Comparison of ENCODE assay signal across 9 cellular contexts in genomic region chr10:81876253-81876731, GRCh38. TPM values are rescaled to one million over a fixed set of nuclear protein-coding genes. Genes with fewer than 3 reads are reported as not detected.
DNase-seq lines count a peak whose midpoint lies in the region; ATAC-seq, FAIRE-seq and TF ChIP-seq lines count a peak whose summit lies in the region.
"Had no signal": no experiment of that assay in that cellular context is flagged by ENCODE, and none has a peak within 500 bp of the region (broad histone marks: within the 10 kb centered on the region; RNA-seq: fewer than 3 reads in every experiment).

No MANE protein-coding gene starts in this region.

- in situ Hi-C loops in GM23248 (cut with MboI): no loop called here

- no peak for ATAC-seq in heart right ventricle
- ATAC-seq in stimulated activated effector memory CD8-positive, alpha-beta T cell treated with anti-CD3 and anti-CD28 coated beads, Interleukin-12 subunit alpha, Interleukin-12 subunit beta, amount 100 ng/mL, for 72 hours: no peak

- no peak overlapping the region for H4K5ac ChIP-seq in mesendoderm (ENCODE audit: low read length)

- H3K27ac Mint-ChIP-seq in chondrocyte (ENCODE audit: unreplicated experiment): no peak overlapping the region
- no peak overlapping the region for H3K27ac Mint-ChIP-seq in stimulated activated effector memory CD8-positive, alpha-beta T cell treated with anti-CD3 and anti-CD28 coated beads, Interleukin-12 subunit alpha, Interleukin-12 subunit beta, amount 100 ng/mL, for 72 hours

- 0 to 1% methylated on average over 18 of the region's 18 CpGs for WGBS in heart right ventricle, 2 donors
- WGBS in mesendoderm (ENCODE audit: extremely low coverage, insufficient coverage, low lambda C conversion rate): no CpG with 5 or more reads among the region's 18 CpGs
- 2 to 4% methylated on average over 18 of the region's 18 CpGs for WGBS in GM23248 (ENCODE audit: low coverage in 1 of 2, low lambda C conversion rate in 2 of 2, missing lambda C conversion rate in 2 of 2), 2 experiments

- H3K4me1 ChIP-seq in left ventricle myocardium inferior (peaks cover 22% of the 10 kb centered on the region), heart right ventricle (peaks cover 4 to 23% (median 11%) of the 10 kb centered on the region in 9 donors), mesendoderm (ENCODE audit: control insufficient read depth, low read depth, low read length) (peaks cover 2% of the 10 kb centered on the region), GM23248 (ENCODE audit: insufficient read depth) (no peaks in the 10 kb centered on the region)

- no peaks in the 10 kb centered on the region for H3K9me3 Mint-ChIP-seq in chondrocyte (ENCODE audit: low read depth)
- peaks cover 9% of the 10 kb centered on the region for H3K9me3 Mint-ChIP-seq in stimulated activated effector memory CD8-positive, alpha-beta T cell treated with anti-CD3 and anti-CD28 coated beads, Interleukin-12 subunit alpha, Interleukin-12 subunit beta, amount 100 ng/mL, for 72 hours

- H3K23ac ChIP-seq in mesendoderm (ENCODE audit: low read length): no peak overlapping the region

- H3K79me2 ChIP-seq in mesendoderm (ENCODE audit: control insufficient read depth, insufficient read depth, low read length): no peaks in the 10 kb centered on the region
- no peaks in the 10 kb centered on the region for H3K79me2 ChIP-seq in GM23248 (ENCODE audit: insufficient read depth)

- peaks cover 66% of the 10 kb centered on the region for H3K27me3 Mint-ChIP-seq in chondrocyte (ENCODE audit: low read depth)

- H3K4me3 ChIP-seq in left ventricle myocardium inferior (peak overlapping the region; percentile 58), heart right ventricle (peak overlapping the region in 4 of 10 donors; percentile 27 to 34 (median 29)), mesendoderm (ENCODE audit: low read length) (peak overlapping the region; percentile 28), GM23248 (no peak overlapping the region)

- H3K27me3 ChIP-seq in left ventricle myocardium inferior (ENCODE audit: low read depth): peaks cover 96% of the 10 kb centered on the region
- H3K27me3 ChIP-seq in heart right ventricle: peaks cover 11 to 70% (median 59%) of the 10 kb centered on the region in 7 donors
- H3K27me3 ChIP-seq in mesendoderm (ENCODE audit: insufficient read depth, low read length, poor library complexity): peaks cover 10% of the 10 kb centered on the region
- H3K27me3 ChIP-seq in GM23248 (replicated peaks; ENCODE audit: insufficient read depth): peaks cover 27% of the 10 kb centered on the region

- H2BK120ac ChIP-seq in mesendoderm (ENCODE audit: low read depth, low read length): no peak overlapping the region

- no peaks in the 10 kb centered on the region for H4K20me1 ChIP-seq in GM23248 (ENCODE audit: insufficient read depth)

- H3K4me1 Mint-ChIP-seq in chondrocyte (ENCODE audit: low read depth): peaks cover 4% of the 10 kb centered on the region
- peaks cover 10% of the 10 kb centered on the region for H3K4me1 Mint-ChIP-seq in stimulated activated effector memory CD8-positive, alpha-beta T cell treated with anti-CD3 and anti-CD28 coated beads, Interleukin-12 subunit alpha, Interleukin-12 subunit beta, amount 100 ng/mL, for 72 hours

- H3F3A ChIP-seq in GM23248 (ENCODE audit: insufficient read depth): no peaks in the 10 kb centered on the region

- no peaks in the 10 kb centered on the region for H3K9me3 ChIP-seq in left ventricle myocardium inferior (replicated peaks)
- H3K9me3 ChIP-seq in heart right ventricle: no peaks in the 10 kb centered on the region
- H3K9me3 ChIP-seq in GM23248 (ENCODE audit: low read depth): no peaks in the 10 kb centered on the region

- H3K4me3 Mint-ChIP-seq in chondrocyte (ENCODE audit: unreplicated experiment): peak overlapping the region; percentile 53
- H3K4me3 Mint-ChIP-seq in stimulated activated effector memory CD8-positive, alpha-beta T cell treated with anti-CD3 and anti-CD28 coated beads, Interleukin-12 subunit alpha, Interleukin-12 subunit beta, amount 100 ng/mL, for 72 hours: no peak overlapping the region

- no peaks in the 10 kb centered on the region for H3K9me2 ChIP-seq in GM23248 (ENCODE audit: insufficient read depth)

- H2BK5ac ChIP-seq in mesendoderm (ENCODE audit: low read length): no peak overlapping the region

- H3K36me3 Mint-ChIP-seq in chondrocyte (ENCODE audit: low read depth): peaks cover 3% of the 10 kb centered on the region
- no peaks in the 10 kb centered on the region for H3K36me3 Mint-ChIP-seq in stimulated activated effector memory CD8-positive, alpha-beta T cell treated with anti-CD3 and anti-CD28 coated beads, Interleukin-12 subunit alpha, Interleukin-12 subunit beta, amount 100 ng/mL, for 72 hours

- no peak overlapping the region for H3K18ac ChIP-seq in mesendoderm (ENCODE audit: low read length)

- FAIRE-seq in urothelium cell line (lab: Jason Lieb, UNC): no peak

- no peak for DNase-seq in left ventricle myocardium inferior
- DNase-seq in heart right ventricle: no peak
- peak; percentile 59 for DNase-seq in chondrocyte (ENCODE audit: low spot score)
- DNase-seq in mesendoderm: peak; percentile 88
- peak; percentile 68 for DNase-seq in urothelium cell line (ENCODE audit: low spot score)
- DNase-seq in stimulated activated effector memory CD8-positive, alpha-beta T cell treated with anti-CD3 and anti-CD28 coated beads, Interleukin-12 subunit alpha, Interleukin-12 subunit beta, amount 100 ng/mL, for 72 hours (ENCODE audit: low spot score in 2 of 2): no peak
- no peak for DNase-seq in GM23248
- DNase-seq in KG1 (lab: John Stamatoyannopoulos, UW): no peak

- TF ChIP-seq CTCF in left ventricle myocardium inferior (IDR thresholded peaks at IDR 0.05; ENCODE audit: borderline replicate concordance) (no peak), heart right ventricle (IDR thresholded peaks at IDR 0.05) (no peak), chondrocyte (IDR thresholded peaks at IDR 0.05) (no peak)

- no peak overlapping the region for H3K4ac ChIP-seq in mesendoderm (ENCODE audit: low read depth, low read length)

- no peaks in the 10 kb centered on the region for H3K36me3 ChIP-seq in left ventricle myocardium inferior
- H3K36me3 ChIP-seq in heart right ventricle: no peaks in the 10 kb centered on the region
- no peaks in the 10 kb centered on the region for H3K36me3 ChIP-seq in mesendoderm (ENCODE audit: control insufficient read depth, insufficient read depth, low read length)
- H3K36me3 ChIP-seq in GM23248 (ENCODE audit: low read depth): no peaks in the 10 kb centered on the region

- no peak overlapping the region for H4K8ac ChIP-seq in mesendoderm (ENCODE audit: low read depth, low read length)

- intact Hi-C loops in left ventricle myocardium inferior (cut with micrococcal nuclease) (no loop called here), heart right ventricle (cut with DNase I) (no loop called here)

- peak overlapping the region; percentile 66 for H3K56ac ChIP-seq in mesendoderm (ENCODE audit: low read length)

- peak overlapping the region; percentile 90 for H3K4me2 ChIP-seq in mesendoderm (ENCODE audit: low read length)
- H3K4me2 ChIP-seq in GM23248 (ENCODE audit: unreplicated experiment): no peak overlapping the region

- no peaks in the 10 kb centered on the region for H3K79me1 ChIP-seq in mesendoderm (ENCODE audit: low read length)

- H2AFZ ChIP-seq in GM23248: no peak overlapping the region

- H2AK5ac ChIP-seq in mesendoderm (ENCODE audit: low read length): no peak overlapping the region

- peak overlapping the region; percentile 31 for H3K9ac ChIP-seq in mesendoderm (ENCODE audit: low read length)
- H3K9ac ChIP-seq in GM23248: no peak overlapping the region

- no peak overlapping the region for H2BK15ac ChIP-seq in mesendoderm (replicated peaks; ENCODE audit: low read depth)

- H3K27ac ChIP-seq in left ventricle myocardium inferior (replicated peaks) (no peak overlapping the region), heart right ventricle (no peak overlapping the region), mesendoderm (ENCODE audit: low read depth, low read length) (no peak overlapping the region), GM23248 (no peak overlapping the region)
- H3K27ac ChIP-seq: HL-60 had no signal

RNA-seq across cellular contexts. Expression of gene NRG3, which starts 1.3 kb away (rescaled TPM):
- total RNA-seq in left ventricle myocardium inferior: 0.11 TPM
- total RNA-seq in heart right ventricle: under 1 TPM in 6 of 10 donors, not detected in 4; 0.09 to 0.73 (median 0.17) TPM
- under 1 TPM in 1 of 2 donors, not detected in 1; 0.03 TPM for polyA plus RNA-seq in heart right ventricle
- total RNA-seq in chondrocyte: not detected in 3 replicates
- 3.5 TPM for polyA plus RNA-seq in mesendoderm (2013, experiment 1 of 2)
- polyA plus RNA-seq in mesendoderm (2013, experiment 2 of 2): 3.7 TPM
- total RNA-seq in GM23248 (2014; rRNA removed; shearing (Covaris generic)): not detected in 2 replicates
- not detected in 2 replicates for polyA plus RNA-seq in GM23248 (2016; fragmentation: Nextera tagmentation; extraction: Ambion mirVana)

Comparison
In these comparisons a context has a peak if more than half of its experiments do, and no peak if none do; other contexts are left out.
1. DNase-seq: peak in chondrocyte (single experiment), mesendoderm (single experiment) and urothelium cell line (single experiment); none in left ventricle myocardium inferior (single experiment), heart right ventricle (0 of 2), stimulated activated effector memory CD8-positive, alpha-beta T cell treated with anti-CD3 and anti-CD28 coated beads, Interleukin-12 subunit alpha, Interleukin-12 subunit beta, amount 100 ng/mL, for 72 hours (0 of 2), GM23248 (single experiment) and KG1 (single experiment).